14 cellular contexts compared by ENCODE assay signal in the genomic region with DNA sequence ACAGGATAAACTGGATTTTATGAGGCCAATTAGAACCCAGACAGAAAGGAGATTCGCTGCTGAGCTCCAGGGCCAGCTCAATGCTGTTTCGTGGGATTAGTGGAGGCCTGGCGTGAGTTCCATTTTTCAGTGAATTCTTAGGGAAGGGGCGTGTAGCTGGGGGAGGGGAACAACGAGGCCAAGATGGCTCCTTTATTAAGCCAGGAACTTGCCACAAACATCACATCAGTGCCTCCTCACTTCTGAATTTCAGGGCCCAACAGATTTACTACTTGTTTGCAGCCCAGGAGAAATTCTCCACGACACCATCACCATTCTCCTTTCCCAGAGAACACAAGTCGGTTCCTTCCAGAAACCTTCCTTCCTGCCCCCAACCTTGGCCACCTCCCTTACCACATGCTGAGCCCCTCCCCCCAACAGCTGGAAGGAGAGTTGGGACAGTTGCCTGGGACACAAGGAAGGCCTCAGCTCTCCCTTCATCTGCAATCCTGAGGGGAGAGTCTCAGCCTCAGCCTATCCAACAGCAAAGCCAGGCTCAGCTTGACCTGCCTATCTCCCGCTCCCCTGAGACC. TPM values are rescaled to one million over a fixed set of nuclear protein-coding genes. Genes with fewer than 3 reads are reported as not detected.
DNase-seq lines count a peak whose midpoint lies in the region; ATAC-seq, FAIRE-seq and TF ChIP-seq lines count a peak whose summit lies in the region.
"Had no signal": no experiment of that assay in that cellular context is flagged by ENCODE, and none has a peak within 500 bp of the region (broad histone marks: within the 10 kb centered on the region; RNA-seq: fewer than 3 reads in every experiment).

No MANE protein-coding gene starts in this region.

- H3K14ac ChIP-seq in H1 (ENCODE audit: insufficient read length), result no peak overlapping the region

- H3K9me3 ChIP-seq in H1 (ENCODE audit: insufficient read depth in 2 of 2, low read depth in 1 of 2, low read length in 1 of 2), result no peaks in the 10 kb centered on the region
- no peaks in the 10 kb centered on the region for H3K9me3 ChIP-seq in kidney (ENCODE audit: control insufficient read depth in 1 of 2, low read length in 2 of 2)
- H3K9me3 ChIP-seq in smooth muscle cell (replicated peaks; ENCODE audit: low read depth), result no peaks in the 10 kb centered on the region
- H3K9me3 ChIP-seq in upper lobe of right lung, result no peaks in the 10 kb centered on the region

- H3K27me3 ChIP-seq in H1 (replicated peaks in 1 of 4; ENCODE audit: control insufficient read depth in 3 of 4, extremely low read depth in 1 of 4, insufficient read depth in 3 of 4, low read length in 3 of 4), result no peaks in the 10 kb centered on the region
- no peaks in the 10 kb centered on the region for H3K27me3 ChIP-seq in smooth muscle cell (ENCODE audit: low read depth)
- peaks cover 28% of the 10 kb centered on the region for H3K27me3 ChIP-seq in upper lobe of right lung

- peak overlapping the region; percentile 84 for H3K27ac ChIP-seq in H1 (ENCODE audit: low read depth, low read length)
- no peak overlapping the region for H3K27ac ChIP-seq in kidney (ENCODE audit: low read depth in 2 of 2, low read length in 2 of 2)
- H3K27ac ChIP-seq in smooth muscle cell (ENCODE audit: low read depth), result peak overlapping the region; percentile 90
- no peak overlapping the region for H3K27ac ChIP-seq in upper lobe of right lung
- H3K27ac ChIP-seq: parathyroid adenoma had no signal

- H2BK15ac ChIP-seq in H1 (ENCODE audit: low read length), result no peak overlapping the region

- H3K23me2 ChIP-seq in H1 (ENCODE audit: low read depth, low read length), result peaks cover 11% of the 10 kb centered on the region

- TF ChIP-seq RAD21 in H1 (IDR thresholded peaks at IDR 0.05 in 1 of 2, conservative IDR thresholded peaks at IDR 0.05 in 1 of 2; ENCODE audit: low read depth in 2 of 2, low read length in 2 of 2), result peak in 1 of 2 experiments; percentile 33; a peak in 1 of 4 replicates

- H3K27me3 Mint-ChIP-seq in stimulated activated naive CD8-positive, alpha-beta T cell treated with anti-CD3 and anti-CD28 coated beads, Interleukin-15, amount 100 ng/mL, for 72 hours, result peaks cover 60% of the 10 kb centered on the region

- no peak overlapping the region for H3K4ac ChIP-seq in H1 (replicated peaks; ENCODE audit: insufficient read length, low read depth, low read length)

- H2BK5ac ChIP-seq in H1 (ENCODE audit: low read depth, low read length), result peak overlapping the region; percentile 96

- no peak overlapping the region for H3K56ac ChIP-seq in H1 (replicated peaks; ENCODE audit: insufficient read length, low read depth, low read length)

- peak overlapping the region; percentile 85 for H3K18ac ChIP-seq in H1 (ENCODE audit: extremely low read depth, low read length)

- H3K4me1 ChIP-seq in H1 (replicated peaks in 1 of 4; ENCODE audit: control insufficient read depth in 3 of 4, insufficient read depth in 4 of 4, low read length in 3 of 4), result peaks cover 34 to 58% (median 46%) of the 10 kb centered on the region in 4 experiments
- H3K4me1 ChIP-seq in kidney (ENCODE audit: control insufficient read depth in 1 of 2, insufficient read depth in 1 of 2, low read depth in 1 of 2, low read length in 2 of 2), result peaks cover 3 to 8% of the 10 kb centered on the region in 2 donors
- H3K4me1 ChIP-seq in smooth muscle cell (ENCODE audit: low read depth), result peaks cover 64% of the 10 kb centered on the region
- peaks cover 3% of the 10 kb centered on the region for H3K4me1 ChIP-seq in upper lobe of right lung
- H3K4me1 ChIP-seq: parathyroid adenoma had no signal

- peak overlapping the region in 3 of 4 experiments; percentile 39 to 55 (median 43); a peak in 5 of 7 replicates for H3K9ac ChIP-seq in H1 (replicated peaks in 1 of 4; ENCODE audit: extremely low read depth in 1 of 4, low read depth in 3 of 4, low read length in 3 of 4)
- no peak overlapping the region for H3K9ac ChIP-seq in kidney (ENCODE audit: low read length in 2 of 2)
- H3K9ac ChIP-seq in smooth muscle cell (ENCODE audit: low read depth), result peak overlapping the region; percentile 30
- H3K9ac ChIP-seq: parathyroid adenoma had no signal

- POLR2A ChIA-PET in H1 (lab: Charles Lee; ENCODE audit: partially characterized antibody), result interaction anchor here (0.6 to 12.2 kb wide), 14 partner anchors 10 to 194 kb away, joined by 3 to 229 read pairs (median 3); a partner anchor contains a TSS

- no peaks in the 10 kb centered on the region for H4K20me1 ChIP-seq in H1 (replicated peaks in 1 of 2; ENCODE audit: control insufficient read depth in 1 of 2, insufficient read depth in 2 of 2, low read length in 2 of 2)
- peaks cover 20% of the 10 kb centered on the region for H4K20me1 ChIP-seq in smooth muscle cell (ENCODE audit: low read depth)

- peak in 1 of 2 experiments; percentile 19; a peak in 1 of 3 replicates for TF ChIP-seq POLR2A in H1 (IDR thresholded peaks at IDR 0.05; ENCODE audit: control extremely low read depth in 1 of 2, low read depth in 2 of 2, low read length in 2 of 2)

- H3K4me3 ChIP-seq in H1 (ENCODE audit: extremely low read depth in 1 of 4, insufficient read depth in 2 of 4, low read depth in 3 of 4, low read length in 4 of 4), result peak overlapping the region in 3 of 4 experiments; percentile 12 to 27 (median 26); a peak in 5 of 8 replicates
- no peak overlapping the region for H3K4me3 ChIP-seq in kidney (ENCODE audit: low read length in 2 of 2)
- no peak overlapping the region for H3K4me3 ChIP-seq in smooth muscle cell
- no peak overlapping the region for H3K4me3 ChIP-seq in upper lobe of right lung

- H2AK5ac ChIP-seq in H1 (ENCODE audit: low read depth, low read length), result peak overlapping the region; percentile 99

- no peaks in the 10 kb centered on the region for H3K36me3 ChIP-seq in H1 (ENCODE audit: control insufficient read depth in 2 of 4, insufficient read depth in 4 of 4, low read length in 3 of 4)
- H3K36me3 ChIP-seq in kidney (ENCODE audit: control insufficient read depth in 1 of 2, insufficient read depth in 2 of 2, low read length in 2 of 2), result no peaks in the 10 kb centered on the region
- no peaks in the 10 kb centered on the region for H3K36me3 ChIP-seq in smooth muscle cell (ENCODE audit: low read depth)
- no peaks in the 10 kb centered on the region for H3K36me3 ChIP-seq in upper lobe of right lung

- H3K79me1 ChIP-seq in H1 (ENCODE audit: low read depth, low read length), result peaks cover 3% of the 10 kb centered on the region; the same call in 1 of the 2 replicates

- TF ChIP-seq CTCF in H1 (IDR thresholded peaks at IDR 0.05; ENCODE audit: control extremely low read depth in 1 of 3, insufficient read depth in 1 of 3, low read depth in 1 of 3, low read length in 3 of 3), result no peak
- no peak for TF ChIP-seq CTCF in kidney (IDR thresholded peaks at IDR 0.05; ENCODE audit: borderline replicate concordance, extremely low read depth, insufficient read depth)
- no peak for TF ChIP-seq CTCF in smooth muscle cell (IDR thresholded peaks at IDR 0.05; ENCODE audit: borderline replicate concordance, insufficient read depth, poor library complexity, severe bottlenecking)
- TF ChIP-seq CTCF in upper lobe of right lung (IDR thresholded peaks at IDR 0.05), result no peak

- H3K4me2 ChIP-seq in H1 (ENCODE audit: insufficient read depth in 1 of 2, low read depth in 2 of 2, low read length in 2 of 2), result peak overlapping the region; percentile 58 to 62
- H3K4me2 ChIP-seq in smooth muscle cell, result peak overlapping the region; percentile 61

- peaks cover 25% of the 10 kb centered on the region for H3F3A ChIP-seq in smooth muscle cell (ENCODE audit: low read depth)

- 31% methylated on average over 8 of the region's 8 CpGs; no CpG with 5 or more reads in 1 of the 2 experiments for WGBS in H1 (ENCODE audit: extremely low coverage in 1 of 2, insufficient coverage in 1 of 2, insufficient read length in 1 of 2, insufficient replicate concordance in 2 of 2, low coverage in 1 of 2, low lambda C conversion rate in 2 of 2, missing lambda C conversion rate in 1 of 2), 2 experiments
- 20% methylated on average over 8 of the region's 8 CpGs for WGBS in smooth muscle cell (ENCODE audit: low lambda C conversion rate)

- peak overlapping the region; percentile 98 for H2BK12ac ChIP-seq in H1 (ENCODE audit: low read depth, low read length)

- no peak for ATAC-seq in stimulated activated naive CD8-positive, alpha-beta T cell treated with anti-CD3 and anti-CD28 coated beads, Interleukin-15, amount 100 ng/mL, for 72 hours
- no peak for ATAC-seq in upper lobe of right lung

- no peak overlapping the region for H4K8ac ChIP-seq in H1 (ENCODE audit: extremely low read depth, insufficient read depth, low read length)

- no peaks in the 10 kb centered on the region for H3K9me3 Mint-ChIP-seq in stimulated activated naive CD8-positive, alpha-beta T cell treated with anti-CD3 and anti-CD28 coated beads, Interleukin-15, amount 100 ng/mL, for 72 hours

- H3K79me2 ChIP-seq in H1 (ENCODE audit: control insufficient read depth in 1 of 2, insufficient read depth in 2 of 2, low read length in 2 of 2) (peaks cover 0 to 36% of the 10 kb centered on the region in 2 experiments; a peak in 2 of 4 replicates), smooth muscle cell (ENCODE audit: low read depth) (peaks cover 58% of the 10 kb centered on the region)
- H3K79me2 ChIP-seq: parathyroid adenoma had no signal

- H4K91ac ChIP-seq in H1 (replicated peaks; ENCODE audit: insufficient read length, low read length), result peak overlapping the region; percentile 96

- no peak overlapping the region for H3K23ac ChIP-seq in H1 (ENCODE audit: insufficient read length)

- H3K4me3 Mint-ChIP-seq in stimulated activated naive CD8-positive, alpha-beta T cell treated with anti-CD3 and anti-CD28 coated beads, Interleukin-15, amount 100 ng/mL, for 72 hours, result no peak overlapping the region

- H2BK120ac ChIP-seq in H1 (replicated peaks; ENCODE audit: low read depth, low read length), result peak overlapping the region; percentile 89

- H2AFZ ChIP-seq in H1 (ENCODE audit: low read length) (no peak overlapping the region), smooth muscle cell (ENCODE audit: low read depth) (no peak overlapping the region)
- H2AFZ ChIP-seq: parathyroid adenoma had no signal

- DNase-seq in NCI-H446 treated with DMSO at 0.1 percent for 48 hours (lab: John Stamatoyannopoulos, UW), result peak; percentile 13
- DNase-seq in H1 (ENCODE audit: low read depth in 1 of 2, low spot score in 2 of 2), result peak in 1 of 2 experiments; percentile 88
- peak; percentile 24 for DNase-seq in kidney
- DNase-seq in smooth muscle cell (lab: John Stamatoyannopoulos, UW; ENCODE audit: unreplicated experiment), result no peak
- DNase-seq in mesenteric fat pad (ENCODE audit: low spot score), result no peak
- DNase-seq in stimulated activated naive CD8-positive, alpha-beta T cell treated with anti-CD3 and anti-CD28 coated beads, Interleukin-15, amount 100 ng/mL, for 72 hours, result no peak
- DNase-seq in upper lobe of right lung, result no peak
- DNase-seq in NCI-H1417 (lab: John Stamatoyannopoulos, UW), result no peak
- DNase-seq: Calu3, kidney glomerular epithelial cell, NCI-H226 had no signal

- FAIRE-seq in H1 (lab: Jason Lieb, UNC) (peak; percentile 90), kidney (lab: Jason Lieb, UNC) (no peak)
- FAIRE-seq: endothelial cell of umbilical vein, GM12891 had no signal

- peak overlapping the region; percentile 86 for H2BK20ac ChIP-seq in H1 (ENCODE audit: low read length)

- intact Hi-C loops in kidney (cut with DNase I) (no loop called here), upper lobe of right lung (cut with DNase I) (no loop called here)

- peak; percentile 43 to 86; a peak in 2 of 3 replicates for TF ChIP-seq EP300 in H1 (IDR thresholded peaks at IDR 0.05; ENCODE audit: borderline replicate concordance in 1 of 2, low read depth in 2 of 2, low read length in 2 of 2)

- H3K4me1 Mint-ChIP-seq in stimulated activated naive CD8-positive, alpha-beta T cell treated with anti-CD3 and anti-CD28 coated beads, Interleukin-15, amount 100 ng/mL, for 72 hours, result peaks cover 14% of the 10 kb centered on the region

- peak overlapping the region; percentile 40 for H4K5ac ChIP-seq in H1 (ENCODE audit: insufficient read length, low read depth, low read length)

- CTCF ChIA-PET in H1 (lab: Charles Lee; ENCODE audit: partially characterized antibody), result interaction anchor here (0.6 to 14.6 kb wide), 9 partner anchors 10 to 377 kb away, joined by 3 to 180 read pairs (median 4); no protein-coding TSS in a partner anchor

- no peak overlapping the region for H3K27ac Mint-ChIP-seq in stimulated activated naive CD8-positive, alpha-beta T cell treated with anti-CD3 and anti-CD28 coated beads, Interleukin-15, amount 100 ng/mL, for 72 hours

RNA-seq across cellular contexts. Expression of a gene that starts 5.8 kb away (rescaled TPM):
- 7.7 and 7.8 TPM in 2 replicates for total RNA-seq in H1 (2021; fragmentation: NEBNext Ultra II Directional; extraction: Animal tissue kit (Norgen Biotek cat#: 25700))
- 10.3 and 12.7 TPM in 2 replicates for polyA plus RNA-seq in H1 (2011; rRNA removed)
- 11.8 TPM for polyA plus RNA-seq in H1 (2011; cell fraction: cytosol; rRNA removed)
- polyA plus RNA-seq in H1 (2011; cell fraction: nucleus; rRNA removed), result 32.6 TPM
- 9.5 to 12.6 TPM (median 11.6 TPM) in 4 replicates for polyA plus RNA-seq in H1 (2012, experiment 1 of 2)
- polyA plus RNA-seq in H1 (2012, experiment 2 of 2), result 4.2 TPM
- 4.7 TPM for polyA plus RNA-seq in H1 (2013, experiment 1 of 2)
- 4.3 TPM for polyA plus RNA-seq in H1 (2013, experiment 2 of 2)
- polyA minus RNA-seq in H1 (2011; rRNA and poly(A)+ RNA removed), result 11.4 and 13.0 TPM in 2 replicates
- 6.8 TPM for polyA minus RNA-seq in H1 (2011; cell fraction: cytosol; rRNA and poly(A)+ RNA removed)
- 14.2 TPM for polyA minus RNA-seq in H1 (2011; cell fraction: nucleus; rRNA and poly(A)+ RNA removed)
- total RNA-seq in kidney, result 4.3 TPM
- polyA plus RNA-seq in kidney (ENCODE audit: insufficient read depth, low read depth, low replicate concordance), result 0.17 TPM
- total RNA-seq in smooth muscle cell, result 20.0 and 20.5 TPM in 2 replicates
- 24.2 and 25.2 TPM in 2 replicates for polyA plus RNA-seq in smooth muscle cell
- total RNA-seq in mesenteric fat pad, result 0.64 TPM
- total RNA-seq in upper lobe of right lung, result 0.38 TPM

RNA-seq across cellular contexts. Expression of a gene that starts 39.1 kb away (rescaled TPM):
- 45.7 and 45.9 TPM in 2 replicates for total RNA-seq in H1 (2021; fragmentation: NEBNext Ultra II Directional; extraction: Animal tissue kit (Norgen Biotek cat#: 25700))
- polyA plus RNA-seq in H1 (2011; rRNA removed) (26.8 and 42.3 TPM in 2 replicates), kidney (ENCODE audit: insufficient read depth, low read depth, low replicate concordance) (0.49 TPM), smooth muscle cell (5.9 and 8.5 TPM in 2 replicates)
- polyA plus RNA-seq in H1 (2011; cell fraction: cytosol; rRNA removed), result 23.3 TPM
- 49.4 TPM for polyA plus RNA-seq in H1 (2011; cell fraction: nucleus; rRNA removed)
- 26.5 to 37.1 TPM (median 35.2 TPM) in 4 replicates for polyA plus RNA-seq in H1 (2012, experiment 1 of 2)
- 29.5 TPM for polyA plus RNA-seq in H1 (2012, experiment 2 of 2)
- 57.5 TPM for polyA plus RNA-seq in H1 (2013, experiment 1 of 2)
- polyA plus RNA-seq in H1 (2013, experiment 2 of 2), result 60.3 TPM
- polyA minus RNA-seq in H1 (2011; rRNA and poly(A)+ RNA removed), result 22.4 and 28.5 TPM in 2 replicates
- 26.4 TPM for polyA minus RNA-seq in H1 (2011; cell fraction: cytosol; rRNA and poly(A)+ RNA removed)
- 23.6 TPM for polyA minus RNA-seq in H1 (2011; cell fraction: nucleus; rRNA and poly(A)+ RNA removed)
- total RNA-seq in kidney (0.22 TPM), smooth muscle cell (2.6 and 3.2 TPM in 2 replicates), mesenteric fat pad (not detected), upper lobe of right lung (not detected)
- total RNA-seq: Calu3, endothelial cell of umbilical vein had no signal

Comparison
In these comparisons a context has a peak if more than half of its experiments do, and no peak if none do; other contexts are left out.
1. DNase-seq: peak in NCI-H446 treated with DMSO at 0.1 percent for 48 hours (single experiment) and kidney (single experiment); none in smooth muscle cell (single experiment), mesenteric fat pad (single experiment), stimulated activated naive CD8-positive, alpha-beta T cell treated with anti-CD3 and anti-CD28 coated beads, Interleukin-15, amount 100 ng/mL, for 72 hours (0 of 2), upper lobe of right lung (single experiment) and NCI-H1417 (0 of 3).
2. H3K27ac ChIP-seq: peak in H1 (single experiment) and smooth muscle cell (single experiment); none in kidney (0 of 2) and upper lobe of right lung (single experiment).
3. H3K4me3 ChIP-seq: peak in H1 (3 of 4); none in kidney (0 of 2), smooth muscle cell (single experiment) and upper lobe of right lung (single experiment).
4. H3K9ac ChIP-seq: peak in H1 (3 of 4) and smooth muscle cell (single experiment); none in kidney (0 of 2).
5. RNA of a gene that starts 39.1 kb away (total RNA-seq): 45.7 to 45.9 TPM in H1; 2.6 to 3.2 TPM in smooth muscle cell, 0.22 TPM in kidney (single experiment), not detected in upper lobe of right lung (single experiment) and not detected in mesenteric fat pad (single experiment); every median in the first group is over 10 times any median in the second.